Comparison of ENCODE assay signal across 27 cellular contexts in the genomic region with DNA sequence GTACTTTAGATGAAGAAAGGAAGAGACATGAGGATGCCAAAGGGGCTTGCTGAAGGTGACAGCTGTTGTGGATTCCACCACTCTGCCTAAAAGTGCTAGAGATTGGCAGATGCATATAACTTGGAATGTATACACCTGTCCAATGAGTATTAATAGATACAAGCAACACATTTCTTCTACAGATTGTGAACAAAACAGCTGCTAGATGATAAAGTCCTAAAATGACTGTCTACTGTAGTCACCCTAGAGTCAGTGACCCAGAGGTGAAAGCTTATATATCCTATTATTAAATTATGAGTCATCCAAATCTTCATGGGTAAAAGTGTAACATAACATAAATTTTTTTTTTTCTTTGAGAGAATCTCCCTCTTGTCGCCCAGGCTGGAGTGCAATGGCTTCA. TPM values are rescaled to one million over a fixed set of nuclear protein-coding genes. Genes with fewer than 3 reads are reported as not detected.
DNase-seq lines count a peak whose midpoint lies in the region; ATAC-seq and TF ChIP-seq lines count a peak whose summit lies in the region.
"Had no signal": no experiment of that assay in that cellular context is flagged by ENCODE, and none has a peak within 500 bp of the region (broad histone marks: within the 10 kb centered on the region; RNA-seq: fewer than 3 reads in every experiment).

No MANE protein-coding gene starts in this region.

- peaks cover 16% of the 10 kb centered on the region for H3K36me3 ChIP-seq in mammary epithelial cell (ENCODE audit: insufficient read depth, low read length)

- intact Hi-C loops in mammary epithelial cell (cut with micrococcal nuclease) = no loop called here

- 100% methylated on average over 1 of the region's 1 CpG for WGBS in mammary epithelial cell (ENCODE audit: low coverage, missing lambda C conversion rate)

- peak; percentile 11 for DNase-seq in NCI-H2171 treated with DMSO at 0.1 percent for 48 hours (lab: John Stamatoyannopoulos, UW)
- DNase-seq in NCI-H2171 (lab: John Stamatoyannopoulos, UW) = no peak
- DNase-seq in mammary epithelial cell = no peak
- no peak for DNase-seq in osteocyte (ENCODE audit: extremely low spot score, unreplicated experiment)
- DNase-seq in activated T-cell treated with anti-CD3 and anti-CD28 coated beads, Interleukin-2, amount 50 U/mL, for 48 hours = no peak
- no peak for DNase-seq in NCI-H2227 treated with DMSO at 0.1 percent for 48 hours (lab: John Stamatoyannopoulos, UW)
- DNase-seq: activated CD4-positive, alpha-beta memory T cell treated with anti-CD3 and anti-CD28 coated beads, Interleukin-2, amount 10 ng/mL, durations not matched to agents 7 days and 5 days; activated effector memory CD4-positive, alpha-beta T cell treated with anti-CD3 and anti-CD28 coated beads, Interleukin-2, amount 50 U/mL, for 16 hours; cortex of kidney; DMS53; head of caudate nucleus; NCI-H1436 treated with DMSO at 0.1 percent for 48 hours; NCI-H774; OCI-M1; SIG-M5; small intestine; stimulated activated naive B cell treated with anti-CD40 and anti-IgM and Interleukin-4, amounts not matched to agents 10 μg/mL and 1 μg/mL and 100 μg/mL, for 72 hours; testis had no signal

- peak overlapping the region; percentile 48 for H3K27ac Mint-ChIP-seq in osteocyte (ENCODE audit: unreplicated experiment)
- H3K27ac Mint-ChIP-seq: activated CD4-positive, alpha-beta memory T cell treated with anti-CD3 and anti-CD28 coated beads, Interleukin-2, amount 10 ng/mL, durations not matched to agents 7 days and 5 days; GM23338; mesothelial cell of epicardium; progenitor cell of endocrine pancreas; stimulated activated naive B cell treated with anti-CD40 and anti-IgM and Interleukin-4, amounts not matched to agents 10 μg/mL and 1 μg/mL and 100 μg/mL, for 72 hours had no signal

- CTCF ChIA-PET in mammary epithelial cell (lab: Charles Lee; ENCODE audit: low non-redundant PET) = no interaction called here

- H4K20me1 ChIP-seq in mammary epithelial cell (ENCODE audit: insufficient read depth, low read length) = peaks cover 2% of the 10 kb centered on the region

- no peaks in the 10 kb centered on the region for H3K9me3 ChIP-seq in mammary epithelial cell (replicated peaks; ENCODE audit: insufficient read depth, low read length)
- H3K9me3 ChIP-seq: testis had no signal

- peaks cover 32% of the 10 kb centered on the region for H3K4me1 ChIP-seq in mammary epithelial cell (ENCODE audit: insufficient read depth, low read length)

- no peak overlapping the region for H3K27ac ChIP-seq in mammary epithelial cell (ENCODE audit: insufficient read depth, low read depth, low read length)
- H3K27ac ChIP-seq: 22Rv1, testis had no signal

- H3K9me3 Mint-ChIP-seq in osteocyte (ENCODE audit: unreplicated experiment) = no peaks in the 10 kb centered on the region
- H3K9me3 Mint-ChIP-seq: activated CD4-positive, alpha-beta memory T cell treated with anti-CD3 and anti-CD28 coated beads, Interleukin-2, amount 10 ng/mL, durations not matched to agents 7 days and 5 days; GM23338; mesothelial cell of epicardium; nephron; stimulated activated naive B cell treated with anti-CD40 and anti-IgM and Interleukin-4, amounts not matched to agents 10 μg/mL and 1 μg/mL and 100 μg/mL, for 72 hours had no signal

- peak overlapping the region; percentile 82 for H3K4me2 ChIP-seq in mammary epithelial cell (ENCODE audit: insufficient read depth, low read depth, low read length)
- H3K4me2 ChIP-seq: GM23338 had no signal

- ATAC-seq in GM19455 (IDR thresholded peaks at IDR 0.05; ENCODE audit: unreplicated experiment) (no peak), GM18517 (IDR thresholded peaks at IDR 0.05; ENCODE audit: unreplicated experiment) (no peak)
- ATAC-seq: activated CD4-positive, CD25-positive, alpha-beta regulatory T cell treated with anti-CD3 and anti-CD28 coated beads, Interleukin-2, amount 50 U/mL, for 24 hours; GM23338; left lobe of liver; stimulated activated naive B cell treated with anti-CD40 and anti-IgM and Interleukin-4, amounts not matched to agents 10 μg/mL and 1 μg/mL and 100 μg/mL, for 72 hours had no signal

- no peak overlapping the region for H3K9ac ChIP-seq in mammary epithelial cell (ENCODE audit: insufficient read depth, low read length)

- TF ChIP-seq CTCF in mammary epithelial cell (conservative IDR thresholded peaks at IDR 0.05 in 1 of 2, IDR thresholded peaks at IDR 0.05 in 1 of 2; ENCODE audit: extremely low read depth in 1 of 2, insufficient read depth in 1 of 2, low read depth in 1 of 2, low read length in 2 of 2) = no peak
- no peak for TF ChIP-seq CTCF in osteocyte (IDR thresholded peaks at IDR 0.05)

- H3K27me3 ChIP-seq in mammary epithelial cell (ENCODE audit: insufficient read depth, low read length) = no peaks in the 10 kb centered on the region
- H3K27me3 ChIP-seq: testis had no signal

- in situ Hi-C loops in mammary epithelial cell (cut with MboI; ENCODE audit: low sequenced_read_pairs in 2 of 2) = loop anchor here in 1 of 2 donors (10.0 kb wide), 1 partner anchor 147 kb away; no protein-coding TSS in a partner anchor

- H3K36me3 Mint-ChIP-seq in osteocyte (ENCODE audit: unreplicated experiment) = peaks cover 24% of the 10 kb centered on the region
- H3K36me3 Mint-ChIP-seq: stimulated activated naive B cell treated with anti-CD40 and anti-IgM and Interleukin-4, amounts not matched to agents 10 μg/mL and 1 μg/mL and 100 μg/mL, for 72 hours had no signal

- dilution Hi-C loops in mammary epithelial cell (cut with HindIII; ENCODE audit: low sequenced_read_pairs) = loop anchor here (25.0 kb wide), 1 partner anchor 145 kb away; no protein-coding TSS in a partner anchor

- peaks cover 42% of the 10 kb centered on the region for H3K4me1 Mint-ChIP-seq in osteocyte (ENCODE audit: unreplicated experiment)

- peaks cover 98% of the 10 kb centered on the region for H3K79me2 ChIP-seq in mammary epithelial cell (ENCODE audit: insufficient read depth, low read length)

- H3K4me3 ChIP-seq in mammary epithelial cell (replicated peaks in 1 of 3; ENCODE audit: insufficient read depth in 1 of 3, low read depth in 2 of 3, low read length in 3 of 3) = no peak overlapping the region
- H3K4me3 ChIP-seq: GM23338, testis had no signal

- BruUV-seq in mammary epithelial cell (replicated peaks; lab: Mats Ljungman, UMichigan) = no TSS peak

- H2AFZ ChIP-seq in mammary epithelial cell (ENCODE audit: low read depth, low read length) = no peak overlapping the region
- H2AFZ ChIP-seq: GM23338 had no signal

- H3K27me3 Mint-ChIP-seq in osteocyte (ENCODE audit: unreplicated experiment) = no peaks in the 10 kb centered on the region
- H3K27me3 Mint-ChIP-seq: progenitor cell of endocrine pancreas had no signal

- no peak overlapping the region for H3K4me3 Mint-ChIP-seq in osteocyte (ENCODE audit: unreplicated experiment)
- H3K4me3 Mint-ChIP-seq: activated CD4-positive, alpha-beta memory T cell treated with anti-CD3 and anti-CD28 coated beads, Interleukin-2, amount 10 ng/mL, durations not matched to agents 7 days and 5 days; GM23338; mesothelial cell of epicardium; stimulated activated naive B cell treated with anti-CD40 and anti-IgM and Interleukin-4, amounts not matched to agents 10 μg/mL and 1 μg/mL and 100 μg/mL, for 72 hours had no signal

RNA-seq across cellular contexts. Expression of gene RNF217, which starts 5.2 kb away (rescaled TPM):
- 100 to 1,000 TPM in 1 of 2 donors, 10 to 100 TPM in 1; 53.9 to 103 TPM for total RNA-seq in mammary epithelial cell
- polyA plus RNA-seq in mammary epithelial cell = 25.5 TPM
- polyA minus RNA-seq in mammary epithelial cell = 54.8 TPM
- total RNA-seq in osteocyte = 55.2 and 75.7 TPM in 2 replicates
